Comparison of ENCODE assay signal across 8 cellular contexts in genomic region chr12:46472893-46473633, GRCh38.
DNase-seq lines count a peak whose midpoint lies in the region; ATAC-seq lines count a peak whose summit lies in the region.

No MANE protein-coding gene starts in this region.

- peaks cover 57% of the 10 kb centered on the region for H3K4me1 ChIP-seq in ACC112 (ENCODE audit: control insufficient read depth, insufficient read depth, low read length, unreplicated experiment)

- H3K27me3 ChIP-seq in ACC112 (ENCODE audit: insufficient read depth, low read length): no peaks in the 10 kb centered on the region

- H3K9me3 Mint-ChIP-seq in activated T-helper 1 cell treated with anti-CD3 and anti-CD28 coated beads, Interleukin-12 subunit alpha, Interleukin-12 subunit beta, Interleukin-2, Interleukin-4 antibody, amounts not matched to agents 30 ng/mL and 10 ng/mL and 1 ng/mL, durations not matched to agents 14 hours and 24 hours and 36 hours: no peaks in the 10 kb centered on the region

- no peak overlapping the region for H3K4me3 Mint-ChIP-seq in activated T-helper 1 cell treated with anti-CD3 and anti-CD28 coated beads, Interleukin-12 subunit alpha, Interleukin-12 subunit beta, Interleukin-2, Interleukin-4 antibody, amounts not matched to agents 30 ng/mL and 10 ng/mL and 1 ng/mL, durations not matched to agents 14 hours and 24 hours and 36 hours

- H3K4me1 Mint-ChIP-seq in activated T-helper 1 cell treated with anti-CD3 and anti-CD28 coated beads, Interleukin-12 subunit alpha, Interleukin-12 subunit beta, Interleukin-2, Interleukin-4 antibody, amounts not matched to agents 30 ng/mL and 10 ng/mL and 1 ng/mL, durations not matched to agents 14 hours and 24 hours and 36 hours (ENCODE audit: low read depth): peaks cover 40% of the 10 kb centered on the region

- H3K36me3 Mint-ChIP-seq in activated T-helper 1 cell treated with anti-CD3 and anti-CD28 coated beads, Interleukin-12 subunit alpha, Interleukin-12 subunit beta, Interleukin-2, Interleukin-4 antibody, amounts not matched to agents 30 ng/mL and 10 ng/mL and 1 ng/mL, durations not matched to agents 14 hours and 24 hours and 36 hours (ENCODE audit: low read depth): peaks cover 6% of the 10 kb centered on the region

- 0 out of 2 replicates have a peak overlapping the region, but pooled peaks have one; percentile 53 for H3K4me3 ChIP-seq in ACC112 (ENCODE audit: low read depth, low read length)

- peak overlapping the region; percentile 99 for H3K27ac ChIP-seq in ACC112 (ENCODE audit: low read depth, low read length)

- no peaks in the 10 kb centered on the region for H3K27me3 Mint-ChIP-seq in activated T-helper 1 cell treated with anti-CD3 and anti-CD28 coated beads, Interleukin-12 subunit alpha, Interleukin-12 subunit beta, Interleukin-2, Interleukin-4 antibody, amounts not matched to agents 30 ng/mL and 10 ng/mL and 1 ng/mL, durations not matched to agents 14 hours and 24 hours and 36 hours (ENCODE audit: insufficient read depth)

- no peak for DNase-seq in activated T-helper 1 cell treated with anti-CD3 and anti-CD28 coated beads, Interleukin-12 subunit alpha, Interleukin-12 subunit beta, Interleukin-2, Interleukin-4 antibody, amounts not matched to agents 30 ng/mL and 10 ng/mL and 1 ng/mL, durations not matched to agents 14 hours and 24 hours and 36 hours (ENCODE audit: low spot score)
- DNase-seq in left kidney (ENCODE audit: low read depth, low spot score) (peak; percentile 62), epidermal melanocyte (ENCODE audit: insufficient read length, low spot score) (no peak), SIG-M5 treated with dmso at 0.1 percent for 504 hours (lab: John Stamatoyannopoulos, UW; ENCODE audit: unreplicated experiment) (no peak), NK-92 (lab: John Stamatoyannopoulos, UW; ENCODE audit: unreplicated experiment) (no peak)

- H3K27ac Mint-ChIP-seq in activated T-helper 1 cell treated with anti-CD3 and anti-CD28 coated beads, Interleukin-12 subunit alpha, Interleukin-12 subunit beta, Interleukin-2, Interleukin-4 antibody, amounts not matched to agents 30 ng/mL and 10 ng/mL and 1 ng/mL, durations not matched to agents 14 hours and 24 hours and 36 hours: peak overlapping the region; percentile 65

- peak; percentile 10 for ATAC-seq in HG02885 (IDR thresholded peaks at IDR 0.05; ENCODE audit: poor library complexity, unreplicated experiment)
- ATAC-seq in GM18502 (IDR thresholded peaks at IDR 0.05; ENCODE audit: poor library complexity, unreplicated experiment): no peak

- H3K79me2 ChIP-seq in ACC112 (ENCODE audit: control insufficient read depth, insufficient read depth, low read length, unreplicated experiment): no peaks in the 10 kb centered on the region

- H3K36me3 ChIP-seq in ACC112 (ENCODE audit: insufficient read depth, low read length): no peaks in the 10 kb centered on the region

- H2AFZ ChIP-seq in ACC112 (ENCODE audit: low read length, unreplicated experiment): peak overlapping the region; percentile 96

- intact Hi-C loops in activated T-helper 1 cell treated with anti-CD3 and anti-CD28 coated beads, Interleukin-12 subunit alpha, Interleukin-12 subunit beta, Interleukin-2, Interleukin-4 antibody, amounts not matched to agents 30 ng/mL and 10 ng/mL and 1 ng/mL, durations not matched to agents 14 hours and 24 hours and 36 hours (cut with micrococcal nuclease): loop anchor here (5.0 kb wide), 1 partner anchor 134 kb away; no protein-coding TSS in a partner anchor
